20 cellular contexts compared by ENCODE assay signal in genomic region chr22:28942333-28942732, GRCh38. TPM values are rescaled to one million over a fixed set of nuclear protein-coding genes. Genes with fewer than 3 reads are reported as not detected.
DNase-seq lines count a peak whose midpoint lies in the region; ATAC-seq and TF ChIP-seq lines count a peak whose summit lies in the region.
"Had no signal": no experiment of that assay in that cellular context is flagged by ENCODE, and none has a peak within 500 bp of the region (broad histone marks: within the 10 kb centered on the region; RNA-seq: fewer than 3 reads in every experiment).

No MANE protein-coding gene starts in this region.

- peaks cover 80% of the 10 kb centered on the region for H3K79me2 ChIP-seq in hepatocyte

- H3K27ac ChIP-seq in cardiac muscle cell: peak overlapping the region; percentile 71
- peak overlapping the region; percentile 19 for H3K27ac ChIP-seq in hepatocyte
- H3K27ac ChIP-seq: 22Rv1 had no signal

- H3K4me1 ChIP-seq in cardiac muscle cell (ENCODE audit: low read depth) (peaks cover 52% of the 10 kb centered on the region), hepatocyte (ENCODE audit: insufficient read depth) (peaks cover 14% of the 10 kb centered on the region)

- H3K9me3 Mint-ChIP-seq in mesothelial cell of epicardium (peaks cover 16% of the 10 kb centered on the region), type B pancreatic cell (peaks cover 13% of the 10 kb centered on the region)

- H3K4me3 ChIP-seq in cardiac muscle cell: no peak overlapping the region
- H3K4me3 ChIP-seq in hepatocyte: no peak overlapping the region
- H3K4me3 ChIP-seq in MG63: no peak overlapping the region

- H4K20me1 ChIP-seq in hepatocyte (ENCODE audit: insufficient read depth, poor library complexity, severe bottlenecking): no peaks in the 10 kb centered on the region

- H3K4me2 ChIP-seq in hepatocyte: peak overlapping the region; percentile 20

- H3K9me3 ChIP-seq in cardiac muscle cell (ENCODE audit: low read depth): no peaks in the 10 kb centered on the region
- H3K9me3 ChIP-seq in hepatocyte (ENCODE audit: low read depth): no peaks in the 10 kb centered on the region
- no peaks in the 10 kb centered on the region for H3K9me3 ChIP-seq in MG63

- H3K27ac Mint-ChIP-seq in mesothelial cell of epicardium (peak overlapping the region; percentile 39), type B pancreatic cell (peak overlapping the region; percentile 73)
- H3K27ac Mint-ChIP-seq: IgD-negative memory B cell had no signal

- TF ChIP-seq CTCF in cardiac muscle cell (IDR thresholded peaks at IDR 0.05; ENCODE audit: low read depth, low read length) (no peak), hepatocyte (IDR thresholded peaks at IDR 0.05; ENCODE audit: poor library complexity) (no peak), mesothelial cell of epicardium (IDR thresholded peaks at IDR 0.05; ENCODE audit: unreplicated experiment) (no peak), type B pancreatic cell (conservative IDR thresholded peaks at IDR 0.05) (no peak)

- no peaks in the 10 kb centered on the region for H3K9me2 ChIP-seq in hepatocyte (replicated peaks; ENCODE audit: insufficient read depth)

- H3K36me3 Mint-ChIP-seq in mesothelial cell of epicardium (peaks cover 23% of the 10 kb centered on the region), type B pancreatic cell (peaks cover 23% of the 10 kb centered on the region)
- H3K36me3 Mint-ChIP-seq: CD14-positive monocyte had no signal

- H3K27me3 ChIP-seq in cardiac muscle cell (no peaks in the 10 kb centered on the region), hepatocyte (no peaks in the 10 kb centered on the region), MG63 (no peaks in the 10 kb centered on the region)

- WGBS in hepatocyte (ENCODE audit: low lambda C conversion rate, missing lambda C conversion rate): 79% methylated on average over 5 of the region's 5 CpGs

- peaks cover 49% of the 10 kb centered on the region for H3K4me1 Mint-ChIP-seq in mesothelial cell of epicardium
- peaks cover 51% of the 10 kb centered on the region for H3K4me1 Mint-ChIP-seq in type B pancreatic cell (ENCODE audit: unreplicated experiment)

- H3K4me3 Mint-ChIP-seq in mesothelial cell of epicardium (no peak overlapping the region), type B pancreatic cell (no peak overlapping the region)
- H3K4me3 Mint-ChIP-seq: IgD-negative memory B cell had no signal

- ATAC-seq in Right ventricle myocardium superior (ENCODE audit: poor library complexity) (no peak), HG03135 (IDR thresholded peaks at IDR 0.05; ENCODE audit: unreplicated experiment) (no peak)
- ATAC-seq: PC-3, SK-N-SH treated with all-trans-retinoic acid at 6 μM for 48 hours had no signal

- intact Hi-C loops in Right ventricle myocardium superior (cut with DNase I): no loop called here

- H3K36me3 ChIP-seq in cardiac muscle cell (no peaks in the 10 kb centered on the region), hepatocyte (replicated peaks; ENCODE audit: insufficient read depth, low read depth) (no peaks in the 10 kb centered on the region), MG63 (no peaks in the 10 kb centered on the region)

- no peak overlapping the region for H2AFZ ChIP-seq in hepatocyte

- DNase-seq in cardiac muscle cell (ENCODE audit: low read depth in 1 of 2, low spot score in 1 of 2) (no peak), Right ventricle myocardium superior (no peak), hepatocyte (ENCODE audit: low spot score) (no peak), mesothelial cell of epicardium (ENCODE audit: low spot score in 2 of 2, unreplicated experiment in 2 of 2) (no peak), type B pancreatic cell (ENCODE audit: extremely low spot score, unreplicated experiment) (no peak), MG63 (no peak), NCI-H510A (lab: John Stamatoyannopoulos, UW) (no peak)
- DNase-seq: DMS79 treated with DMSO at 0.1 percent for 48 hours, GOT3, Kasumi-1, MM.1S, NCI-H1092, PC-3, RPMI8226, SIG-M5 had no signal

- H3K27me3 Mint-ChIP-seq in mesothelial cell of epicardium (ENCODE audit: low read depth) (no peaks in the 10 kb centered on the region), type B pancreatic cell (no peaks in the 10 kb centered on the region)

RNA-seq across cellular contexts. Expression of gene ZNRF3, which starts 59.0 kb away (rescaled TPM):
- total RNA-seq in cardiac muscle cell: 35.4 and 40.4 TPM in 2 replicates
- 23.8 and 25.5 TPM in 2 replicates for polyA plus RNA-seq in cardiac muscle cell
- 5.0 TPM for total RNA-seq in Right ventricle myocardium superior
- total RNA-seq in hepatocyte: 7.9 and 8.9 TPM in 2 replicates
- 12.8 and 14.7 TPM in 2 replicates for polyA plus RNA-seq in hepatocyte
- total RNA-seq in mesothelial cell of epicardium: 35.9 to 37.3 TPM (median 36.4 TPM) in 3 replicates
- 17.9 and 23.1 TPM in 2 replicates for total RNA-seq in type B pancreatic cell (ENCODE audit: low replicate concordance)
- 2.1 and 2.2 TPM in 2 replicates for total RNA-seq in MG63 (2014; rRNA removed; shearing (Covaris generic); ENCODE audit: low replicate concordance)
- polyA plus RNA-seq: CD14-positive monocyte had no signal
